23 cellular contexts compared by ENCODE assay signal in the genomic region with DNA sequence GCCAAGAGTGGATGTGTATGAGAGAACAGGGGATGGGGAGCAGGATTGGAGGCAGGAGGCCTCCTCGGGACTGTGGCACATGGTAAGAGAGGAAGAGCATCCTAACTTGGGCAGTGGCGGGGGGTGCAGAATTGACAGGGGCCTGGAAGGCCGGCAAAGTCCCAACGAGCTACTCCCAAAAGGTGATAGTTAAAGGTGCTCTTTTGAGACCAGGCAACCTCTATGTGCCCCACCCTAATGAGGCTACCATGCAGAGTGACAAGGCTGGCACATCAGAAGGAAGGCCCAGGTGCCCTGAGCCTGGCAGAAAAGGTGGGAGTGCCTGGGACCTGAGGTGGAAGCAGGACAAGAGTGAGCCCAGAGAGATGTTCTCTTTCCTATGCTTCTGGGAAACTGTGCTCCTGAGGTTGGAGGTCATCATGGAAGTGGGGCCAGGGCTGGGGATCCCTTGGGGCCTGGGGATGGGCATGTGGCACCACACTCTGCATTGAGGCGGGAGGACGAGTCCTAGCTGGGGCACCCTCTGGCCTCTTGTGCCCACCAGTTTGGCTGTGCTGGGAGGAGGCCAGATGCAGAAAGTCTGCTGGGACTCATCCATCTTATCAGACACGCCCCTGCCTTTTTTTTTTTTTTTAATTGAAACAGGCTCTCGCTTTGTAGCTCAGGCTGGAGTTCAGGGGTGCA. TPM values are rescaled to one million over a fixed set of nuclear protein-coding genes. Genes with fewer than 3 reads are reported as not detected.
DNase-seq lines count a peak whose midpoint lies in the region; ATAC-seq and TF ChIP-seq lines count a peak whose summit lies in the region.
"Had no signal": no experiment of that assay in that cellular context is flagged by ENCODE, and none has a peak within 500 bp of the region (broad histone marks: within the 10 kb centered on the region; RNA-seq: fewer than 3 reads in every experiment).

No MANE protein-coding gene starts in this region.

- peaks cover 0 to under 1% (median 0%) of the 10 kb centered on the region in 3 experiments; a peak in 1 of 7 replicates for H3K36me3 Mint-ChIP-seq in H9 (ENCODE audit: insufficient read depth in 1 of 3, low read depth in 3 of 3)
- no peaks in the 10 kb centered on the region for H3K36me3 Mint-ChIP-seq in activated CD4-positive, alpha-beta T cell treated with anti-CD3 and anti-CD28 coated beads, Interleukin-2, amount 10 ng/mL, durations not matched to agents 24 days and 14 days (ENCODE audit: low read depth)
- H3K36me3 Mint-ChIP-seq in activated T-cell treated with anti-CD3 and anti-CD28 coated beads, Interleukin-2, amount 50 U/mL, for 24 hours (ENCODE audit: low read depth) = no peaks in the 10 kb centered on the region
- H3K36me3 Mint-ChIP-seq: CD4-positive, CD25-positive, alpha-beta regulatory T cell had no signal

- no peak overlapping the region for H4K91ac ChIP-seq in H9 (ENCODE audit: insufficient read length, low read depth, low read length)

- TF ChIP-seq EP300 in suprapubic skin (IDR thresholded peaks at IDR 0.05) = no peak

- no peak overlapping the region for H2BK5ac ChIP-seq in H9 (ENCODE audit: insufficient read length, low read length)

- H3K18ac ChIP-seq in H9 (ENCODE audit: insufficient read length, low read depth, low read length) = no peak overlapping the region

- H4K5ac ChIP-seq in H9 (ENCODE audit: insufficient read length, low read depth, low read length) = no peak overlapping the region

- H3K4me3 ChIP-seq in suprapubic skin = no peak overlapping the region
- H3K4me3 ChIP-seq: GM23248 had no signal

- H3K79me1 ChIP-seq in H9 (ENCODE audit: insufficient read depth, low read depth, low read length, poor library complexity, severe bottlenecking) = no peaks in the 10 kb centered on the region

- no peak overlapping the region for H3T11ph ChIP-seq in H9 (ENCODE audit: low read length)

- no peak overlapping the region for H4K8ac ChIP-seq in H9 (replicated peaks; ENCODE audit: insufficient read length, low read depth, low read length)

- TF ChIP-seq POLR2A in suprapubic skin (IDR thresholded peaks at IDR 0.05) = no peak

- no peak overlapping the region for H3K23ac ChIP-seq in H9 (ENCODE audit: insufficient read length, low read depth, low read length)

- H3K4me1 Mint-ChIP-seq in H9 = peaks cover 3% of the 10 kb centered on the region in 2 experiments; a peak in 2 of 4 replicates
- H3K4me1 Mint-ChIP-seq in activated CD4-positive, alpha-beta T cell treated with anti-CD3 and anti-CD28 coated beads, Interleukin-2, amount 10 ng/mL, durations not matched to agents 24 days and 14 days = no peaks in the 10 kb centered on the region
- H3K4me1 Mint-ChIP-seq in activated T-cell treated with anti-CD3 and anti-CD28 coated beads, Interleukin-2, amount 50 U/mL, for 24 hours (ENCODE audit: low read depth) = peaks cover 2% of the 10 kb centered on the region

- H3K27ac ChIP-seq in H9 (ENCODE audit: insufficient read length, low read depth, low read length) = no peak overlapping the region
- H3K27ac ChIP-seq in suprapubic skin = no peak overlapping the region
- H3K27ac ChIP-seq: GM23248, RWPE1 had no signal

- no peaks in the 10 kb centered on the region for H3K9me3 Mint-ChIP-seq in H9
- no peaks in the 10 kb centered on the region for H3K9me3 Mint-ChIP-seq in activated CD4-positive, alpha-beta T cell treated with anti-CD3 and anti-CD28 coated beads, Interleukin-2, amount 10 ng/mL, durations not matched to agents 24 days and 14 days
- no peaks in the 10 kb centered on the region for H3K9me3 Mint-ChIP-seq in activated T-cell treated with anti-CD3 and anti-CD28 coated beads, Interleukin-2, amount 50 U/mL, for 24 hours
- H3K9me3 Mint-ChIP-seq: IgD-negative memory B cell had no signal

- DNase-seq in H9 (peak; percentile 23), NCI-H2171 treated with DMSO at 0.1 percent for 48 hours (lab: John Stamatoyannopoulos, UW) (peak; percentile 52), left lobe of liver (ENCODE audit: low spot score) (peak; percentile 29), suprapubic skin (ENCODE audit: low spot score in 2 of 2) (peak; percentile 51 to 61), HK-2 (ENCODE audit: unreplicated experiment) (no peak)
- no peak for DNase-seq in activated CD4-positive, alpha-beta T cell treated with anti-CD3 and anti-CD28 coated beads, Interleukin-2, amount 10 ng/mL, durations not matched to agents 24 days and 14 days
- no peak for DNase-seq in activated T-cell treated with anti-CD3 and anti-CD28 coated beads, Interleukin-2, amount 50 U/mL, for 24 hours
- DNase-seq: BE2C; CD4-positive, CD25-positive, alpha-beta regulatory T cell; COR-L47; DMS153; GM23248; HCEC 1CT; NCI-H1105; NCI-H146; NCI-H2029; NCI-H345; NCI-H524; NCI-H774; NK-92 treated with Interleukin-12 subunit alpha and Interleukin-12 subunit beta, amount 100 ng/mL, for 24 hours; SHP77 treated with DMSO at 0.1 percent for 48 hours had no signal

- no peaks in the 10 kb centered on the region; the same call in 1 of the 2 replicates for H3K27me3 ChIP-seq in H9 (ENCODE audit: insufficient read depth, low read length)
- H3K27me3 ChIP-seq in suprapubic skin = peaks cover 16% of the 10 kb centered on the region
- H3K27me3 ChIP-seq: BE2C had no signal

- H3K36me3 ChIP-seq in suprapubic skin = no peaks in the 10 kb centered on the region
- H3K36me3 ChIP-seq: BE2C had no signal

- H3K27ac Mint-ChIP-seq in H9 = peak overlapping the region in 1 of 3 experiments; percentile 21; a peak in 3 of 7 replicates
- H3K27ac Mint-ChIP-seq in activated CD4-positive, alpha-beta T cell treated with anti-CD3 and anti-CD28 coated beads, Interleukin-2, amount 10 ng/mL, durations not matched to agents 24 days and 14 days = no peak overlapping the region
- H3K27ac Mint-ChIP-seq in activated T-cell treated with anti-CD3 and anti-CD28 coated beads, Interleukin-2, amount 50 U/mL, for 24 hours = no peak overlapping the region
- H3K27ac Mint-ChIP-seq: CD4-positive, CD25-positive, alpha-beta regulatory T cell; IgD-negative memory B cell had no signal

- H3K4me1 ChIP-seq in H9 (ENCODE audit: insufficient read depth, low read length) = no peaks in the 10 kb centered on the region
- peaks cover 5% of the 10 kb centered on the region for H3K4me1 ChIP-seq in suprapubic skin
- H3K4me1 ChIP-seq: BE2C had no signal

- no peak overlapping the region; the same call in 1 of the 2 replicates for H3K14ac ChIP-seq in H9 (ENCODE audit: insufficient read depth, low read length)

- ATAC-seq in left lobe of liver = no peak

- H3K4me3 Mint-ChIP-seq in H9 = no peak overlapping the region
- H3K4me3 Mint-ChIP-seq in activated CD4-positive, alpha-beta T cell treated with anti-CD3 and anti-CD28 coated beads, Interleukin-2, amount 10 ng/mL, durations not matched to agents 24 days and 14 days = no peak overlapping the region
- no peak overlapping the region for H3K4me3 Mint-ChIP-seq in activated T-cell treated with anti-CD3 and anti-CD28 coated beads, Interleukin-2, amount 50 U/mL, for 24 hours
- H3K4me3 Mint-ChIP-seq: CD4-positive, CD25-positive, alpha-beta regulatory T cell; IgD-negative memory B cell had no signal

- TF ChIP-seq CTCF in H9 (conservative IDR thresholded peaks at IDR 0.05) (no peak), suprapubic skin (IDR thresholded peaks at IDR 0.05) (no peak)

- H3K9ac ChIP-seq in H9 (ENCODE audit: extremely low read depth, insufficient read length, low read length) = no peak overlapping the region
- H3K9ac ChIP-seq: GM23248 had no signal

- no peak overlapping the region for H2BK120ac ChIP-seq in H9 (ENCODE audit: low read depth, low read length, poor library complexity, severe bottlenecking)

- no peak overlapping the region for H2BK15ac ChIP-seq in H9 (ENCODE audit: low read depth, low read length)

- no peak overlapping the region for H3K56ac ChIP-seq in H9 (ENCODE audit: insufficient read length, low read depth, low read length)

- H3K4ac ChIP-seq in H9 (ENCODE audit: low read depth, low read length) = no peak overlapping the region

- H3K79me2 ChIP-seq in H9 (ENCODE audit: insufficient read depth, low read length) = no peaks in the 10 kb centered on the region

- peaks cover 3% of the 10 kb centered on the region for H4K20me1 ChIP-seq in H9 (ENCODE audit: control insufficient read depth, insufficient read depth, insufficient read length)

- H3K9me3 ChIP-seq in H9 (ENCODE audit: control insufficient read depth, low read depth, low read length) (no peaks in the 10 kb centered on the region), suprapubic skin (no peaks in the 10 kb centered on the region)
- H3K9me3 ChIP-seq: BE2C had no signal

- H3K27me3 Mint-ChIP-seq in H9 (ENCODE audit: low read depth) = peaks cover 24% of the 10 kb centered on the region
- peaks cover 30% of the 10 kb centered on the region for H3K27me3 Mint-ChIP-seq in activated CD4-positive, alpha-beta T cell treated with anti-CD3 and anti-CD28 coated beads, Interleukin-2, amount 10 ng/mL, durations not matched to agents 24 days and 14 days
- peaks cover 36% of the 10 kb centered on the region for H3K27me3 Mint-ChIP-seq in activated T-cell treated with anti-CD3 and anti-CD28 coated beads, Interleukin-2, amount 50 U/mL, for 24 hours

- no peak overlapping the region for H2AFZ ChIP-seq in H9 (ENCODE audit: low read length)
- H2AFZ ChIP-seq: GM23248 had no signal

- no peak overlapping the region for H2AK5ac ChIP-seq in H9 (ENCODE audit: insufficient read length, low read length)

- no CpG with 5 or more reads among the region's 8 CpGs for WGBS in H9 (ENCODE audit: extremely low coverage, insufficient read length, low lambda C conversion rate)
- 77% methylated on average over 8 of the region's 8 CpGs for WGBS in suprapubic skin

- no peak overlapping the region for H2BK12ac ChIP-seq in H9 (ENCODE audit: insufficient read length, low read depth, low read length)

- H3K4me2 ChIP-seq in H9 (ENCODE audit: insufficient read depth, insufficient read length, low read length) = no peak overlapping the region

- H2BK20ac ChIP-seq in H9 (ENCODE audit: low read depth, low read length, poor library complexity, severe bottlenecking) = no peak overlapping the region

- peaks cover 4% of the 10 kb centered on the region for H3K23me2 ChIP-seq in H9 (ENCODE audit: insufficient read length, low read depth, low read length, poor library complexity, severe bottlenecking)

- intact Hi-C loops in activated CD4-positive, alpha-beta T cell treated with anti-CD3 and anti-CD28 coated beads, Interleukin-2, amount 10 ng/mL, durations not matched to agents 24 days and 14 days (cut with micrococcal nuclease) = no loop called here

RNA-seq across cellular contexts. Expression of a gene that starts 5.9 kb away (rescaled TPM):
- total RNA-seq in H9 (2021) = 25.7 and 26.1 TPM in 2 replicates
- 6.5 TPM for total RNA-seq in left lobe of liver
- total RNA-seq in suprapubic skin = 10 to 100 TPM; 28.9 to 46.8 (median 35.7) TPM
- 24.3 and 26.4 TPM in 2 replicates for total RNA-seq in activated CD4-positive, alpha-beta T cell treated with anti-CD3 and anti-CD28 coated beads, Interleukin-2, amount 10 ng/mL, durations not matched to agents 24 days and 14 days

Comparison
In these comparisons a context has a peak if more than half of its experiments do, and no peak if none do; other contexts are left out.
1. DNase-seq: peak in H9 (single experiment), NCI-H2171 treated with DMSO at 0.1 percent for 48 hours (single experiment), left lobe of liver (single experiment) and suprapubic skin (2 of 2); none in activated CD4-positive, alpha-beta T cell treated with anti-CD3 and anti-CD28 coated beads, Interleukin-2, amount 10 ng/mL, durations not matched to agents 24 days and 14 days (single experiment), activated T-cell treated with anti-CD3 and anti-CD28 coated beads, Interleukin-2, amount 50 U/mL, for 24 hours (single experiment) and HK-2 (single experiment).